1 cellular context compared by ENCODE assay signal in genomic region chr22:42688241-42688913, GRCh38.
TF ChIP-seq lines count a peak whose summit lies in the region.

No MANE protein-coding gene starts in this region.

TF ChIP-seq in HepG2, 621 proteins besides CTCF, POLR2A, EP300 and RAD21 (continued from another document and continues in another):
- no peak for TF ChIP-seq ZBTB46 (CRISPR knock-in tag; IDR thresholded peaks at IDR 0.05; ENCODE audit: borderline replicate concordance)
- TF ChIP-seq ZNF382 (CRISPR knock-in tag; IDR thresholded peaks at IDR 0.05; ENCODE audit: borderline replicate concordance), result no peak
- no peak for TF ChIP-seq SNAI1 (CRISPR knock-in tag; IDR thresholded peaks at IDR 0.05; ENCODE audit: borderline replicate concordance)
- no peak for TF ChIP-seq POLR2AphosphoS5 (IDR thresholded peaks at IDR 0.05; ENCODE audit: low read depth, low read length)
- TF ChIP-seq MYC (CRISPR knock-in tag; IDR thresholded peaks at IDR 0.05; ENCODE audit: borderline replicate concordance), result no peak
- TF ChIP-seq ZBTB42 (CRISPR knock-in tag; IDR thresholded peaks at IDR 0.05), result no peak
- no peak for TF ChIP-seq REST (IDR thresholded peaks at IDR 0.05; ENCODE audit: borderline replicate concordance in 1 of 2, low read depth in 1 of 2, low read length in 2 of 2)
- no peak for TF ChIP-seq MATR3 (CRISPR knock-in tag; IDR thresholded peaks at IDR 0.05)
- TF ChIP-seq BORCS8-MEF2B (CRISPR knock-in tag; IDR thresholded peaks at IDR 0.05), result 0 out of 2 replicates have a peak, but pooled peaks have one; percentile 43
- 0 out of 2 replicates have a peak, but pooled peaks have one; percentile 41 for TF ChIP-seq SMAD3 (CRISPR knock-in tag; IDR thresholded peaks at IDR 0.05)
- no peak for TF ChIP-seq NCOR1 (IDR thresholded peaks at IDR 0.05; ENCODE audit: borderline replicate concordance, low read length)
- TF ChIP-seq HOMEZ (CRISPR knock-in tag; IDR thresholded peaks at IDR 0.05; ENCODE audit: low read depth), result no peak
- no peak for TF ChIP-seq ZFP82 (CRISPR knock-in tag; IDR thresholded peaks at IDR 0.05; ENCODE audit: borderline replicate concordance)
- no peak for TF ChIP-seq SP140L (CRISPR knock-in tag; IDR thresholded peaks at IDR 0.05; ENCODE audit: borderline replicate concordance)
- peak; percentile 45 for TF ChIP-seq FOXA3 (CRISPR knock-in tag; IDR thresholded peaks at IDR 0.05)
- TF ChIP-seq ZNF337 (CRISPR knock-in tag; IDR thresholded peaks at IDR 0.05; ENCODE audit: borderline replicate concordance, low read depth), result no peak
- TF ChIP-seq NR0B2 (CRISPR knock-in tag; IDR thresholded peaks at IDR 0.05), result no peak
- TF ChIP-seq ZMYM4 (CRISPR knock-in tag; IDR thresholded peaks at IDR 0.05), result no peak
- TF ChIP-seq NAIF1 (CRISPR knock-in tag; IDR thresholded peaks at IDR 0.05; ENCODE audit: borderline replicate concordance), result no peak
- no peak for TF ChIP-seq ZNF557 (CRISPR knock-in tag; IDR thresholded peaks at IDR 0.05)
- no peak for TF ChIP-seq SNRNP70 (IDR thresholded peaks at IDR 0.05; ENCODE audit: low read depth, low read length)
- TF ChIP-seq ZNF644 (CRISPR knock-in tag; IDR thresholded peaks at IDR 0.05; ENCODE audit: low read depth), result no peak
- no peak for TF ChIP-seq ZNF629 (CRISPR knock-in tag; conservative IDR thresholded peaks at IDR 0.05)
- no peak for TF ChIP-seq HHEX (CRISPR knock-in tag; IDR thresholded peaks at IDR 0.05)
- TF ChIP-seq POLR2AphosphoS2 (IDR thresholded peaks at IDR 0.05; ENCODE audit: low read depth, low read length), result no peak
- TF ChIP-seq ZNF710 (CRISPR knock-in tag; IDR thresholded peaks at IDR 0.05; ENCODE audit: borderline replicate concordance), result no peak; the same call in 1 of the 2 replicates
- no peak for TF ChIP-seq ZKSCAN1 (IDR thresholded peaks at IDR 0.05; ENCODE audit: low read length)
- TF ChIP-seq ZNF724P (CRISPR knock-in tag; IDR thresholded peaks at IDR 0.05; ENCODE audit: borderline replicate concordance), result no peak
- no peak for TF ChIP-seq NR2F2 (IDR thresholded peaks at IDR 0.05; ENCODE audit: borderline replicate concordance, low read depth)
- TF ChIP-seq ZBTB3 (CRISPR knock-in tag; IDR thresholded peaks at IDR 0.05; ENCODE audit: borderline replicate concordance, low read depth), result peak; percentile 60; the same call in 1 of the 2 replicates
- TF ChIP-seq ZNF232 (CRISPR knock-in tag; IDR thresholded peaks at IDR 0.05; ENCODE audit: borderline replicate concordance), result no peak
- no peak for TF ChIP-seq ZNF773 (CRISPR knock-in tag; IDR thresholded peaks at IDR 0.05; ENCODE audit: borderline replicate concordance)
- TF ChIP-seq ZNF570 (CRISPR knock-in tag; IDR thresholded peaks at IDR 0.05; ENCODE audit: borderline replicate concordance), result no peak
- no peak for TF ChIP-seq ATF6 (CRISPR knock-in tag; conservative IDR thresholded peaks at IDR 0.05)
- TF ChIP-seq ZNF788 (CRISPR knock-in tag; IDR thresholded peaks at IDR 0.05; ENCODE audit: borderline replicate concordance), result peak; percentile 78; the same call in 1 of the 2 replicates
- TF ChIP-seq RORA (CRISPR knock-in tag; IDR thresholded peaks at IDR 0.05), result no peak
- no peak for TF ChIP-seq ZNF713 (CRISPR knock-in tag; IDR thresholded peaks at IDR 0.05)
- TF ChIP-seq ZNF737 (CRISPR knock-in tag; IDR thresholded peaks at IDR 0.05; ENCODE audit: borderline replicate concordance), result no peak
- no peak for TF ChIP-seq MTF2 (CRISPR knock-in tag; IDR thresholded peaks at IDR 0.05; ENCODE audit: borderline replicate concordance)
- TF ChIP-seq ZNF292 (CRISPR knock-in tag; IDR thresholded peaks at IDR 0.05; ENCODE audit: borderline replicate concordance, low read depth), result peak; percentile 35; the same call in 1 of the 2 replicates
- no peak for TF ChIP-seq ZNF503 (CRISPR knock-in tag; IDR thresholded peaks at IDR 0.05)
- TF ChIP-seq ZBTB2 (CRISPR knock-in tag; IDR thresholded peaks at IDR 0.05; ENCODE audit: low read depth), result no peak
- TF ChIP-seq ZNF251 (CRISPR knock-in tag; IDR thresholded peaks at IDR 0.05), result no peak
- no peak for TF ChIP-seq ELF4 (CRISPR knock-in tag; IDR thresholded peaks at IDR 0.05; ENCODE audit: borderline replicate concordance)
- TF ChIP-seq NR2C2 (CRISPR knock-in tag; IDR thresholded peaks at IDR 0.05; ENCODE audit: borderline replicate concordance), result no peak
- no peak for TF ChIP-seq RCOR2 (CRISPR knock-in tag; IDR thresholded peaks at IDR 0.05)
- TF ChIP-seq SNAPC5 (CRISPR knock-in tag; IDR thresholded peaks at IDR 0.05; ENCODE audit: borderline replicate concordance), result no peak
- TF ChIP-seq ZNF775 (CRISPR knock-in tag; IDR thresholded peaks at IDR 0.05; ENCODE audit: borderline replicate concordance), result no peak
- no peak for TF ChIP-seq ZMAT5 (CRISPR knock-in tag; IDR thresholded peaks at IDR 0.05; ENCODE audit: borderline replicate concordance, low read depth)
- no peak for TF ChIP-seq RFXAP (CRISPR knock-in tag; IDR thresholded peaks at IDR 0.05; ENCODE audit: borderline replicate concordance)
- peak; percentile 64; the same call in 1 of the 2 replicates for TF ChIP-seq RXRA (CRISPR knock-in tag; IDR thresholded peaks at IDR 0.05)
- TF ChIP-seq KMT2B (CRISPR knock-in tag; IDR thresholded peaks at IDR 0.05), result no peak
- no peak for TF ChIP-seq KAT7 (CRISPR knock-in tag; IDR thresholded peaks at IDR 0.05; ENCODE audit: borderline replicate concordance)
- no peak for TF ChIP-seq SPEN (CRISPR knock-in tag; IDR thresholded peaks at IDR 0.05; ENCODE audit: low read depth)
- no peak for TF ChIP-seq PRMT3 (CRISPR knock-in tag; IDR thresholded peaks at IDR 0.05; ENCODE audit: borderline replicate concordance, low read depth)
- TF ChIP-seq SETDB1 (CRISPR knock-in tag; IDR thresholded peaks at IDR 0.05; ENCODE audit: borderline replicate concordance), result no peak
- no peak for TF ChIP-seq TRIM24 (CRISPR knock-in tag; IDR thresholded peaks at IDR 0.05)
